In the genomic region with DNA sequence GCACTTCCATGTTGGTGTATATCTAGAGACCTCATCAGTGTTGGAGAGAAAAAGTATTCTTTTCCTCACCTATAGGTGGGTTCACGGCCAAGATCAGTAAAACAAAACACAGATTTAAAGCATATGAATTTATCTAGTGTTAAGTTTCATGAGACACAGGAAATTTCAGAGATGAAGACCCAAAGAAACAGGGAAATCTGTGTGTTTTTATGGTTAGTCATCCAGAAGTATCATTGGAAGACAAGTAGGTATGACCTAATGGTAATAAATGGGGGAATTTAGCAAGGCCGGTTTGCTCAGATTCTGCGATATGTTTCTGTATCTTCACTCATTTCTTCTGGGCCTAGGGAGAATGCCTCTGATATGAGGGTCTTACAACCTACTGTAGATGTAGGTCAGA, we compare ENCODE assay signal across 29 cellular contexts.
"Had no signal": no experiment of that assay in that cellular context is flagged by ENCODE, and none has a peak within 500 bp of the region (broad histone marks: within the 10 kb centered on the region; RNA-seq: fewer than 3 reads in every experiment).

No MANE protein-coding gene starts in this region.

- H3K4me3 Mint-ChIP-seq: activated B cell treated with CpG ODN at 0.5 μM for 24 hours; activated CD4-positive, alpha-beta T cell treated with anti-CD3 and anti-CD28 coated beads, Interleukin-2, amount 10 ng/mL, durations not matched to agents 24 days and 14 days; activated CD8-positive, alpha-beta memory T cell treated with anti-CD3 and anti-CD28 coated beads, Interleukin-2, amount 10 ng/mL, durations not matched to agents 7 days and 5 days; activated naive CD8-positive, alpha-beta T cell treated with anti-CD3 and anti-CD28 coated beads, Interleukin-2, amount 50 U/mL, for 24 hours; activated T-cell treated with anti-CD3 and anti-CD28 coated beads, Interleukin-2, amount 50 U/mL, for 24 hours; activated T-helper 1 cell treated with anti-CD3 and anti-CD28 coated beads, Interleukin-12 subunit alpha, Interleukin-12 subunit beta, Interleukin-2, Interleukin-4 antibody, amounts not matched to agents 30 ng/mL and 10 ng/mL and 1 ng/mL, durations not matched to agents 14 hours and 24 hours and 36 hours; brain; T-helper 17 cell had no signal

- H3K4me1 Mint-ChIP-seq: activated B cell treated with CpG ODN at 0.5 μM for 24 hours; activated CD4-positive, alpha-beta T cell treated with anti-CD3 and anti-CD28 coated beads, Interleukin-2, amount 10 ng/mL, durations not matched to agents 24 days and 14 days; activated CD8-positive, alpha-beta memory T cell treated with anti-CD3 and anti-CD28 coated beads, Interleukin-2, amount 10 ng/mL, durations not matched to agents 7 days and 5 days; activated naive CD8-positive, alpha-beta T cell treated with anti-CD3 and anti-CD28 coated beads, Interleukin-2, amount 50 U/mL, for 24 hours; T-helper 17 cell had no signal

- H3K4me3 ChIP-seq: ascending aorta, cardiac muscle cell, SJSA1 had no signal

- H3K9me3 ChIP-seq: ascending aorta, SJSA1 had no signal

- H3K27me3 ChIP-seq: ascending aorta, SJSA1 had no signal

- H3K36me3 Mint-ChIP-seq: activated CD8-positive, alpha-beta memory T cell treated with anti-CD3 and anti-CD28 coated beads, Interleukin-2, amount 10 ng/mL, durations not matched to agents 7 days and 5 days; activated naive CD4-positive, alpha-beta T cell treated with anti-CD3 and anti-CD28 coated beads, Interleukin-2, amount 50 U/mL, for 72 hours; brain had no signal

- H3K9me3 Mint-ChIP-seq: activated B cell treated with CpG ODN at 0.5 μM for 24 hours; activated CD4-positive, alpha-beta T cell treated with anti-CD3 and anti-CD28 coated beads, Interleukin-2, amount 10 ng/mL, durations not matched to agents 24 days and 14 days; activated naive CD8-positive, alpha-beta T cell treated with anti-CD3 and anti-CD28 coated beads, Interleukin-2, amount 50 U/mL, for 24 hours; activated T-cell treated with anti-CD3 and anti-CD28 coated beads, Interleukin-2, amount 50 U/mL, for 24 hours; activated T-helper 1 cell treated with anti-CD3 and anti-CD28 coated beads, Interleukin-12 subunit alpha, Interleukin-12 subunit beta, Interleukin-2, Interleukin-4 antibody, amounts not matched to agents 30 ng/mL and 10 ng/mL and 1 ng/mL, durations not matched to agents 14 hours and 24 hours and 36 hours had no signal

- H3K36me3 ChIP-seq: ascending aorta, cardiac muscle cell, SJSA1 had no signal

- DNase-seq: activated B cell treated with CpG ODN at 0.5 μM for 24 hours; activated CD4-positive, alpha-beta T cell treated with anti-CD3 and anti-CD28 coated beads for 1 hour; activated CD4-positive, alpha-beta T cell treated with anti-CD3 and anti-CD28 coated beads, Interleukin-2, amount 10 ng/mL, durations not matched to agents 24 days and 14 days; activated CD4-positive, alpha-beta T cell treated with anti-CD3 and anti-CD28 coated beads, Interleukin-2, amount 50 U/mL, for 48 hours; activated CD8-positive, alpha-beta memory T cell treated with anti-CD3 and anti-CD28 coated beads, Interleukin-2, amount 10 ng/mL, durations not matched to agents 7 days and 5 days; activated effector memory CD4-positive, alpha-beta T cell treated with Interleukin-2 at 50 U/mL for 16 hours; activated naive CD4-positive, alpha-beta T cell treated with Interleukin-2 at 50 U/mL for 16 hours; activated naive CD8-positive, alpha-beta T cell treated with anti-CD3 and anti-CD28 coated beads, Interleukin-2, amount 50 U/mL, for 24 hours; activated T-cell treated with anti-CD3 and anti-CD28 coated beads, Interleukin-2, amount 50 U/mL, for 24 hours; amniotic stem cell; MV-4-11; NCI-H1092 treated with DMSO at 0.1 percent for 48 hours; NCI-H1417 treated with DMSO at 0.1 percent for 48 hours; NCI-H1694; NCI-H2029; NCI-H2107; NCI-H2171 treated with DMSO at 0.1 percent for 48 hours; NCI-H345; NCI-H510A; NCI-H69; SHP77; T-helper 17 cell; T-helper 9 cell had no signal

- H3K27ac ChIP-seq: ascending aorta, cardiac muscle cell, SJSA1 had no signal

- H3K27me3 Mint-ChIP-seq: activated B cell treated with CpG ODN at 0.5 μM for 24 hours; activated CD4-positive, alpha-beta T cell treated with anti-CD3 and anti-CD28 coated beads, Interleukin-2, amount 10 ng/mL, durations not matched to agents 24 days and 14 days; activated CD8-positive, alpha-beta memory T cell treated with anti-CD3 and anti-CD28 coated beads, Interleukin-2, amount 10 ng/mL, durations not matched to agents 7 days and 5 days; activated T-cell treated with anti-CD3 and anti-CD28 coated beads, Interleukin-2, amount 50 U/mL, for 24 hours had no signal

- H3K27ac Mint-ChIP-seq: activated B cell treated with CpG ODN at 0.5 μM for 24 hours; activated CD4-positive, alpha-beta T cell treated with anti-CD3 and anti-CD28 coated beads, Interleukin-2, amount 10 ng/mL, durations not matched to agents 24 days and 14 days; activated CD8-positive, alpha-beta memory T cell treated with anti-CD3 and anti-CD28 coated beads, Interleukin-2, amount 10 ng/mL, durations not matched to agents 7 days and 5 days; activated naive CD4-positive, alpha-beta T cell treated with anti-CD3 and anti-CD28 coated beads, Interleukin-2, amount 50 U/mL, for 72 hours; activated naive CD8-positive, alpha-beta T cell treated with anti-CD3 and anti-CD28 coated beads, Interleukin-2, amount 50 U/mL, for 24 hours; activated T-cell treated with anti-CD3 and anti-CD28 coated beads, Interleukin-2, amount 50 U/mL, for 24 hours; activated T-helper 1 cell treated with anti-CD3 and anti-CD28 coated beads, Interleukin-12 subunit alpha, Interleukin-12 subunit beta, Interleukin-2, Interleukin-4 antibody, amounts not matched to agents 30 ng/mL and 10 ng/mL and 1 ng/mL, durations not matched to agents 14 hours and 24 hours and 36 hours; brain; T-helper 17 cell had no signal
